ENCODE assay signal across 26 cellular contexts in the genomic region with DNA sequence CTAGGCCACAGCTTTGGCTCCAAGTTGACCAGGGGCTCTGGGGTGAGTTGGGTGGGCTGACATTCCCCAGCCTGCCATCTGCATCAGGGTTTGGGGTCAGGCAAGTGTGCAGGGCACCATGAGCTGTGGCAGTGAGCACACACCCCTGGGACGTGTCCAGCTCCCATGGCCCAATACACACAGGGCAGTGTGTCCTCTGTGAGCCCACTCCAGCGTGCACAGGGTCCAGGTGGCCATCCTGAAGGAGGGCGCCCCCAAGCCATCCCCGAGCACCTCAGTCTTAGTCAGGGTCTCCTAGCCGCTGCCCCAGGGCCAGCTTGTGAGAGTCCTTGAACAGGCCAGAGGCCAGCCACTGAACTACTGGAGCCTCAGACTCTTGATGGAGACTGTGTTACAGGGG. TPM values are rescaled to one million over a fixed set of nuclear protein-coding genes. Genes with fewer than 3 reads are reported as not detected.
A peak's percentile ranks its signal among the peaks of the same experiment; 100 is the strongest.
DNase-seq lines count a peak whose midpoint lies in the region; ATAC-seq, FAIRE-seq and TF ChIP-seq lines count a peak whose summit lies in the region.
"Had no signal": no experiment of that assay in that cellular context is flagged by ENCODE, and none has a peak within 500 bp of the region (broad histone marks: within the 10 kb centered on the region; RNA-seq: fewer than 3 reads in every experiment).

No MANE protein-coding gene starts in this region.

- H3K4me3 ChIP-seq in H1 (ENCODE audit: extremely low read depth in 1 of 4, insufficient read depth in 2 of 4, low read depth in 3 of 4, low read length in 4 of 4) = no peak overlapping the region
- peak overlapping the region; percentile 5 for H3K4me3 ChIP-seq in iPS-15b (ENCODE audit: low read depth, low read length)
- H3K4me3 ChIP-seq in neuronal stem cell (ENCODE audit: low read length in 2 of 2) = no peak overlapping the region
- H3K4me3 ChIP-seq in aorta (ENCODE audit: low read length in 2 of 2) = no peak overlapping the region
- H3K4me3 ChIP-seq: BLaER1 had no signal

- no peak overlapping the region for H3K56ac ChIP-seq in H1 (replicated peaks; ENCODE audit: insufficient read length, low read depth, low read length)

- no peaks in the 10 kb centered on the region for H3K79me2 ChIP-seq in H1 (ENCODE audit: control insufficient read depth in 1 of 2, insufficient read depth in 2 of 2, low read length in 2 of 2)

- CTCF ChIA-PET in H1 (lab: Charles Lee; ENCODE audit: partially characterized antibody) = interaction anchor here (0.7 to 1.9 kb wide), 13 partner anchors 9 to 101 kb away, joined by 3 to 6 read pairs (median 3); no protein-coding TSS in a partner anchor

- no peak for TF ChIP-seq POLR2A in H1 (IDR thresholded peaks at IDR 0.05; ENCODE audit: control extremely low read depth in 1 of 2, low read depth in 2 of 2, low read length in 2 of 2)

- H2BK15ac ChIP-seq in H1 (ENCODE audit: low read length) (peak overlapping the region; percentile 72; the same call in 1 of the 2 replicates), neuronal stem cell (ENCODE audit: low read length) (peak overlapping the region; percentile 46)

- H2BK20ac ChIP-seq in H1 (ENCODE audit: low read length) = 0 out of 2 replicates have a peak overlapping the region, but pooled peaks have one; percentile 18

- no peak for DNase-seq in H1 (ENCODE audit: low read depth in 1 of 2, low spot score in 2 of 2)
- no peak for DNase-seq in neuronal stem cell (ENCODE audit: low spot score)
- DNase-seq in aorta = no peak
- DNase-seq in COR-L47 (lab: John Stamatoyannopoulos, UW) = no peak
- DNase-seq: 8988T; ACHN; BE2C; C1 segment of cervical spinal cord; Caco-2; Calu3; CD4-positive, alpha-beta memory T cell; CD4-positive, CD25-positive, alpha-beta regulatory T cell; CD8-positive, alpha-beta memory T cell; DMS79 treated with DMSO at 0.1 percent for 48 hours; GF-D8 had no signal

- H3K23ac ChIP-seq in H1 (ENCODE audit: insufficient read length) (no peak overlapping the region), neuronal stem cell (ENCODE audit: low read depth, low read length, poor library complexity) (no peak overlapping the region)

- H3K9ac ChIP-seq in H1 (replicated peaks in 1 of 4; ENCODE audit: extremely low read depth in 1 of 4, low read depth in 3 of 4, low read length in 3 of 4) (no peak overlapping the region), iPS-15b (ENCODE audit: low read depth, low read length) (no peak overlapping the region), neuronal stem cell (ENCODE audit: low read depth, low read length, poor library complexity) (peak overlapping the region; percentile 38)
- H3K9ac ChIP-seq: BLaER1 had no signal

- peak; percentile 28 for ATAC-seq in aorta (ENCODE audit: low FRiP score)
- ATAC-seq in GM18520 (IDR thresholded peaks at IDR 0.05; ENCODE audit: unreplicated experiment) = no peak
- ATAC-seq in GM21528 (IDR thresholded peaks at IDR 0.05; ENCODE audit: low FRiP score, unreplicated experiment) = no peak

- intact Hi-C loops in aorta (cut with DNase I) = no loop called here

- no peak for TF ChIP-seq RAD21 in H1 (IDR thresholded peaks at IDR 0.05 in 1 of 2, conservative IDR thresholded peaks at IDR 0.05 in 1 of 2; ENCODE audit: low read depth in 2 of 2, low read length in 2 of 2)

- H3K79me1 ChIP-seq in H1 (ENCODE audit: low read depth, low read length) (no peaks in the 10 kb centered on the region; the same call in 1 of the 2 replicates), neuronal stem cell (ENCODE audit: low read depth, low read length) (no peaks in the 10 kb centered on the region)

- H3K23me2 ChIP-seq in H1 (ENCODE audit: low read depth, low read length) = peaks cover 13% of the 10 kb centered on the region; the same call in 1 of the 2 replicates

- H3K4me2 ChIP-seq in H1 (ENCODE audit: insufficient read depth in 1 of 2, low read depth in 2 of 2, low read length in 2 of 2) (no peak overlapping the region; a peak in 1 of 4 replicates), neuronal stem cell (ENCODE audit: insufficient read depth, low read length, poor library complexity, severe bottlenecking) (no peak overlapping the region)
- H3K4me2 ChIP-seq: BLaER1 had no signal

- H3K4me1 ChIP-seq in H1 (replicated peaks in 1 of 4; ENCODE audit: control insufficient read depth in 3 of 4, insufficient read depth in 4 of 4, low read length in 3 of 4) (peaks cover 0 to 16% (median 9%) of the 10 kb centered on the region in 4 experiments; a peak in 6 of 7 replicates), iPS-15b (ENCODE audit: control insufficient read depth, insufficient read depth, low read length) (no peaks in the 10 kb centered on the region), neuronal stem cell (ENCODE audit: control insufficient read depth in 2 of 2, insufficient read depth in 1 of 2, low read depth in 1 of 2, low read length in 2 of 2) (peaks cover 0 to 9% of the 10 kb centered on the region in 2 donors), aorta (ENCODE audit: control insufficient read depth in 1 of 2, insufficient read depth in 2 of 2, low read length in 2 of 2) (no peaks in the 10 kb centered on the region)

- no peak overlapping the region for H4K5ac ChIP-seq in H1 (ENCODE audit: insufficient read length, low read depth, low read length)

- H2AFZ ChIP-seq in H1 (ENCODE audit: low read length) = no peak overlapping the region
- no peak overlapping the region for H2AFZ ChIP-seq in neuronal stem cell (ENCODE audit: low read length)

- no peak overlapping the region for H3K14ac ChIP-seq in H1 (ENCODE audit: insufficient read length)
- peak overlapping the region; percentile 57 for H3K14ac ChIP-seq in neuronal stem cell (ENCODE audit: low read length)

- H3K27ac ChIP-seq in H1 (ENCODE audit: low read depth, low read length) (no peak overlapping the region), neuronal stem cell (replicated peaks; ENCODE audit: low read length) (no peak overlapping the region), aorta (ENCODE audit: low read depth in 1 of 2, low read length in 2 of 2) (no peak overlapping the region)
- H3K27ac ChIP-seq: BLaER1 had no signal

- 96% methylated on average over 5 of the region's 5 CpGs; no CpG with 5 or more reads in 1 of the 2 experiments for WGBS in H1 (ENCODE audit: extremely low coverage in 1 of 2, insufficient coverage in 1 of 2, insufficient read length in 1 of 2, insufficient replicate concordance in 2 of 2, low coverage in 1 of 2, low lambda C conversion rate in 2 of 2, missing lambda C conversion rate in 1 of 2), 2 experiments
- WGBS in neuronal stem cell (ENCODE audit: extremely low coverage in 2 of 2, insufficient read length in 2 of 2, insufficient replicate concordance in 1 of 2), 2 donors = no CpG with 5 or more reads among the region's 5 CpGs
- WGBS in aorta, 2 donors = 75 to 84% methylated on average over 5 of the region's 5 CpGs

- no peak for TF ChIP-seq EP300 in H1 (IDR thresholded peaks at IDR 0.05; ENCODE audit: borderline replicate concordance in 1 of 2, low read depth in 2 of 2, low read length in 2 of 2)

- 0 out of 2 replicates have a peak overlapping the region, but pooled peaks have one; percentile 17 for H2BK12ac ChIP-seq in H1 (ENCODE audit: low read depth, low read length)
- peak overlapping the region; percentile 86 for H2BK12ac ChIP-seq in neuronal stem cell (ENCODE audit: low read length)

- H2AK5ac ChIP-seq in H1 (ENCODE audit: low read depth, low read length) = no peak overlapping the region
- H2AK5ac ChIP-seq in neuronal stem cell (ENCODE audit: low read depth, low read length) = peak overlapping the region; percentile 72

- TF ChIP-seq CTCF in H1 (IDR thresholded peaks at IDR 0.05; ENCODE audit: control extremely low read depth in 1 of 3, insufficient read depth in 1 of 3, low read depth in 1 of 3, low read length in 3 of 3) = no peak

- POLR2A ChIA-PET in H1 (lab: Charles Lee; ENCODE audit: partially characterized antibody) = interaction anchor here (0.6 to 0.7 kb wide), 2 partner anchors 9 to 61 kb away, joined by 3 to 4 read pairs; no protein-coding TSS in a partner anchor

- H4K8ac ChIP-seq in H1 (ENCODE audit: extremely low read depth, insufficient read depth, low read length) (no peak overlapping the region; the same call in 1 of the 2 replicates), neuronal stem cell (ENCODE audit: low read depth, low read length) (no peak overlapping the region)

- FAIRE-seq in H1 (lab: Jason Lieb, UNC) = no peak
- FAIRE-seq: A204.1, D721Med, G401.6, GM12891 had no signal

- peaks cover 0 to 2% of the 10 kb centered on the region in 2 experiments for H4K20me1 ChIP-seq in H1 (replicated peaks in 1 of 2; ENCODE audit: control insufficient read depth in 1 of 2, insufficient read depth in 2 of 2, low read length in 2 of 2)

- H3K4ac ChIP-seq in H1 (replicated peaks; ENCODE audit: insufficient read length, low read depth, low read length) (no peak overlapping the region), neuronal stem cell (ENCODE audit: low read length) (no peak overlapping the region)

- H3K18ac ChIP-seq in H1 (ENCODE audit: extremely low read depth, low read length) (no peak overlapping the region), neuronal stem cell (ENCODE audit: low read length) (peak overlapping the region; percentile 60)

- H2BK5ac ChIP-seq in H1 (ENCODE audit: low read depth, low read length) (no peak overlapping the region), neuronal stem cell (ENCODE audit: low read length) (no peak overlapping the region)

- H2BK120ac ChIP-seq in H1 (replicated peaks; ENCODE audit: low read depth, low read length) (no peak overlapping the region), neuronal stem cell (ENCODE audit: low read depth, low read length) (no peak overlapping the region)

- H4K91ac ChIP-seq in H1 (replicated peaks; ENCODE audit: insufficient read length, low read length) (no peak overlapping the region), neuronal stem cell (ENCODE audit: low read depth, low read length, poor library complexity) (no peak overlapping the region)

- H3K27me3 ChIP-seq in H1 (replicated peaks in 1 of 4; ENCODE audit: control insufficient read depth in 3 of 4, extremely low read depth in 1 of 4, insufficient read depth in 3 of 4, low read length in 3 of 4) (peaks cover 54 to 74% (median 68%) of the 10 kb centered on the region in 4 experiments), iPS-15b (ENCODE audit: control insufficient read depth, insufficient read depth, low read length) (peaks cover 69% of the 10 kb centered on the region), neuronal stem cell (ENCODE audit: control insufficient read depth in 3 of 3, insufficient read depth in 3 of 3, low read depth in 1 of 3, low read length in 3 of 3) (peaks cover 35 to 96% (median 65%) of the 10 kb centered on the region in 3 experiments), aorta (ENCODE audit: control insufficient read depth in 1 of 2, insufficient read depth in 2 of 2, low read length in 1 of 2) (no peaks in the 10 kb centered on the region)

- H3K36me3 ChIP-seq in H1 (ENCODE audit: control insufficient read depth in 2 of 4, insufficient read depth in 4 of 4, low read length in 3 of 4) = peaks cover 0 to 4% (median 0%) of the 10 kb centered on the region in 4 experiments; a peak in 1 of 8 replicates
- H3K36me3 ChIP-seq in iPS-15b (ENCODE audit: control insufficient read depth, insufficient read depth, low read length) = no peaks in the 10 kb centered on the region
- H3K36me3 ChIP-seq in neuronal stem cell (replicated peaks in 1 of 2; ENCODE audit: control insufficient read depth in 2 of 2, insufficient read depth in 2 of 2, low read length in 2 of 2) = no peaks in the 10 kb centered on the region
- H3K36me3 ChIP-seq in aorta (ENCODE audit: control insufficient read depth in 1 of 2, insufficient read depth in 2 of 2, low read length in 1 of 2) = no peaks in the 10 kb centered on the region
- H3K36me3 ChIP-seq: BE2C, BLaER1 had no signal

- H3K9me3 ChIP-seq in H1 (ENCODE audit: insufficient read depth in 2 of 2, low read depth in 1 of 2, low read length in 1 of 2) = no peaks in the 10 kb centered on the region
- H3K9me3 ChIP-seq in iPS-15b (ENCODE audit: control insufficient read depth, insufficient read depth, low read length) = no peaks in the 10 kb centered on the region
- peaks cover 0 to 8% of the 10 kb centered on the region in 2 donors for H3K9me3 ChIP-seq in neuronal stem cell (replicated peaks in 1 of 2; ENCODE audit: control insufficient read depth in 2 of 2, insufficient read depth in 1 of 2, low read depth in 1 of 2, low read length in 2 of 2)
- no peaks in the 10 kb centered on the region for H3K9me3 ChIP-seq in aorta (ENCODE audit: control insufficient read depth, low read length)
- H3K9me3 ChIP-seq: BE2C, BLaER1, Caco-2 had no signal

RNA-seq across cellular contexts. Expression of gene FGF3, which starts 1.2 kb away (rescaled TPM):
- total RNA-seq in H1 (2021; fragmentation: NEBNext Ultra II Directional; extraction: Animal tissue kit (Norgen Biotek cat#: 25700)) = not detected in 2 replicates
- polyA plus RNA-seq in H1 (2011; rRNA removed) = 0.19 TPM in 1 of 2 replicates, not detected in the other
- not detected for polyA plus RNA-seq in H1 (2011; cell fraction: cytosol; rRNA removed)
- polyA plus RNA-seq in H1 (2011; cell fraction: nucleus; rRNA removed) = not detected
- polyA plus RNA-seq in H1 (2012, experiment 1 of 2) = not detected in 4 replicates
- polyA plus RNA-seq in H1 (2012, experiment 2 of 2) = not detected
- 0.12 TPM for polyA plus RNA-seq in H1 (2013, experiment 1 of 2)
- 0.06 TPM for polyA plus RNA-seq in H1 (2013, experiment 2 of 2)
- polyA minus RNA-seq in H1 (2011; rRNA and poly(A)+ RNA removed) = not detected in 2 replicates
- polyA minus RNA-seq in H1 (2011; cell fraction: cytosol; rRNA and poly(A)+ RNA removed) = not detected
- not detected for polyA minus RNA-seq in H1 (2011; cell fraction: nucleus; rRNA and poly(A)+ RNA removed)
- 0.13 TPM for polyA plus RNA-seq in neuronal stem cell (2013, experiment 1 of 2)
- polyA plus RNA-seq in neuronal stem cell (2013, experiment 2 of 2) = 0.26 TPM
- total RNA-seq in aorta = not detected
- polyA plus RNA-seq in aorta = not detected
- total RNA-seq: A673; Caco-2; Calu3; CD4-positive, alpha-beta memory T cell; CD4-positive, CD25-positive, alpha-beta regulatory T cell; CD8-positive, alpha-beta memory T cell had no signal
- polyA plus RNA-seq: AG04450; CD14-positive monocyte; CD4-positive, alpha-beta memory T cell; CD4-positive, CD25-positive, alpha-beta regulatory T cell; CD8-positive, alpha-beta memory T cell had no signal

RNA-seq across cellular contexts. Expression of gene FGF4, which starts 45.3 kb away (rescaled TPM):
- 2.0 TPM in 2 replicates for total RNA-seq in H1 (2021; fragmentation: NEBNext Ultra II Directional; extraction: Animal tissue kit (Norgen Biotek cat#: 25700))
- polyA plus RNA-seq in H1 (2011; rRNA removed) (0.57 and 1.3 TPM in 2 replicates), aorta (under 1 TPM in 1 of 2 donors, not detected in 1; 0.13 TPM)
- 0.93 TPM for polyA plus RNA-seq in H1 (2011; cell fraction: cytosol; rRNA removed)
- 0.84 TPM for polyA plus RNA-seq in H1 (2011; cell fraction: nucleus; rRNA removed)
- polyA plus RNA-seq in H1 (2012, experiment 1 of 2) = 0.17 to 0.68 TPM (median 0.49 TPM) in 4 replicates
- 0.14 TPM for polyA plus RNA-seq in H1 (2012, experiment 2 of 2)
- 1.5 TPM for polyA plus RNA-seq in H1 (2013, experiment 1 of 2)
- polyA plus RNA-seq in H1 (2013, experiment 2 of 2) = 1.8 TPM
- polyA minus RNA-seq in H1 (2011; rRNA and poly(A)+ RNA removed) = 0.15 and 0.69 TPM in 2 replicates
- polyA minus RNA-seq in H1 (2011; cell fraction: cytosol; rRNA and poly(A)+ RNA removed) = 2.5 TPM
- 2.4 TPM for polyA minus RNA-seq in H1 (2011; cell fraction: nucleus; rRNA and poly(A)+ RNA removed)
- 0.06 TPM for polyA plus RNA-seq in neuronal stem cell (2013, experiment 1 of 2)
- 0.06 TPM for polyA plus RNA-seq in neuronal stem cell (2013, experiment 2 of 2)
- not detected for total RNA-seq in aorta
- total RNA-seq: A673; Caco-2; Calu3; CD4-positive, alpha-beta memory T cell; CD4-positive, CD25-positive, alpha-beta regulatory T cell; CD8-positive, alpha-beta memory T cell had no signal
- polyA plus RNA-seq: AG04450; CD14-positive monocyte; CD4-positive, alpha-beta memory T cell; CD4-positive, CD25-positive, alpha-beta regulatory T cell; CD8-positive, alpha-beta memory T cell had no signal
